8 cellular contexts compared by ENCODE assay signal in genomic region chr6:43009124-43009523, GRCh38. TPM values are rescaled to one million over a fixed set of nuclear protein-coding genes. Genes with fewer than 3 reads are reported as not detected.
DNase-seq lines count a peak whose midpoint lies in the region; ATAC-seq lines count a peak whose summit lies in the region.

No MANE protein-coding gene starts in this region.

- ATAC-seq in activated T-cell treated with anti-CD3 and anti-CD28 coated beads, Interleukin-2, amount 50 U/mL, for 72 hours (replicated peaks in 1 of 2), result no peak
- ATAC-seq in HG03045 (IDR thresholded peaks at IDR 0.05; ENCODE audit: unreplicated experiment), result no peak

- no peak overlapping the region for H3K4me3 Mint-ChIP-seq in activated T-cell treated with anti-CD3 and anti-CD28 coated beads, Interleukin-2, amount 50 U/mL, for 72 hours

- H3K4me1 Mint-ChIP-seq in activated T-cell treated with anti-CD3 and anti-CD28 coated beads, Interleukin-2, amount 50 U/mL, for 72 hours (ENCODE audit: low read depth), result peaks cover 37% of the 10 kb centered on the region

- peaks cover 8 to 11% of the 10 kb centered on the region in 2 donors for H3K36me3 Mint-ChIP-seq in activated T-cell treated with anti-CD3 and anti-CD28 coated beads, Interleukin-2, amount 50 U/mL, for 72 hours (ENCODE audit: insufficient read depth in 2 of 2)

- DNase-seq in NCI-H748 (lab: John Stamatoyannopoulos, UW; ENCODE audit: unreplicated experiment), result peak; percentile 29
- DNase-seq in NCI-H748 treated with DMSO at 0.1 percent for 48 hours (lab: John Stamatoyannopoulos, UW), result no peak
- peak; percentile 13 for DNase-seq in NCI-H1694 treated with DMSO at 0.1 percent for 48 hours (lab: John Stamatoyannopoulos, UW)
- peak; percentile 34 to 37 for DNase-seq in activated T-cell treated with anti-CD3 and anti-CD28 coated beads, Interleukin-2, amount 50 U/mL, for 72 hours
- peak; percentile 48 for DNase-seq in iPS-NIHi11 (ENCODE audit: low spot score)
- DNase-seq in hippocampal formation (lab: John Stamatoyannopoulos, UW), result no peak
- DNase-seq in dedifferentiated amniotic fluid mesenchymal stem cell (ENCODE audit: extremely low spot score), result no peak

- no peaks in the 10 kb centered on the region for H3K9me3 Mint-ChIP-seq in activated T-cell treated with anti-CD3 and anti-CD28 coated beads, Interleukin-2, amount 50 U/mL, for 72 hours

- H3K27me3 Mint-ChIP-seq in activated T-cell treated with anti-CD3 and anti-CD28 coated beads, Interleukin-2, amount 50 U/mL, for 72 hours (ENCODE audit: low read depth), result no peaks in the 10 kb centered on the region

- H3K27ac Mint-ChIP-seq in activated T-cell treated with anti-CD3 and anti-CD28 coated beads, Interleukin-2, amount 50 U/mL, for 72 hours, result peak overlapping the region; percentile 24

RNA-seq across cellular contexts. Expression of gene MEA1, which starts 4.6 kb away (rescaled TPM):
- total RNA-seq in activated T-cell treated with anti-CD3 and anti-CD28 coated beads, Interleukin-2, amount 50 U/mL, for 72 hours, result 10 to 100 TPM; 42.1 to 53.7 TPM

RNA-seq across cellular contexts. Expression of gene KLHDC3, which starts 4.9 kb away (rescaled TPM):
- total RNA-seq in activated T-cell treated with anti-CD3 and anti-CD28 coated beads, Interleukin-2, amount 50 U/mL, for 72 hours, result 10 to 100 TPM; 62.5 to 68.9 TPM

RNA-seq across cellular contexts. Expression of gene RRP36, which starts 12.3 kb away (rescaled TPM):
- 10 to 100 TPM; 43.4 to 54.2 TPM for total RNA-seq in activated T-cell treated with anti-CD3 and anti-CD28 coated beads, Interleukin-2, amount 50 U/mL, for 72 hours

RNA-seq across cellular contexts. Expression of gene PPP2R5D, which starts 24.8 kb away (rescaled TPM):
- 10 to 100 TPM; 51.3 to 60.5 TPM for total RNA-seq in activated T-cell treated with anti-CD3 and anti-CD28 coated beads, Interleukin-2, amount 50 U/mL, for 72 hours

RNA-seq across cellular contexts. Expression of gene PEX6, which starts 30.1 kb away (rescaled TPM):
- total RNA-seq in activated T-cell treated with anti-CD3 and anti-CD28 coated beads, Interleukin-2, amount 50 U/mL, for 72 hours, result 10 to 100 TPM; 28.0 to 31.5 TPM

Comparison
In these comparisons a context has a peak if more than half of its experiments do, and no peak if none do; other contexts are left out.
1. DNase-seq: peak in NCI-H748 (single experiment), NCI-H1694 treated with DMSO at 0.1 percent for 48 hours (single experiment), activated T-cell treated with anti-CD3 and anti-CD28 coated beads, Interleukin-2, amount 50 U/mL, for 72 hours (2 of 2) and iPS-NIHi11 (single experiment); none in NCI-H748 treated with DMSO at 0.1 percent for 48 hours (single experiment), hippocampal formation (0 of 2) and dedifferentiated amniotic fluid mesenchymal stem cell (single experiment).